13 cellular contexts compared by ENCODE assay signal in the genomic region with DNA sequence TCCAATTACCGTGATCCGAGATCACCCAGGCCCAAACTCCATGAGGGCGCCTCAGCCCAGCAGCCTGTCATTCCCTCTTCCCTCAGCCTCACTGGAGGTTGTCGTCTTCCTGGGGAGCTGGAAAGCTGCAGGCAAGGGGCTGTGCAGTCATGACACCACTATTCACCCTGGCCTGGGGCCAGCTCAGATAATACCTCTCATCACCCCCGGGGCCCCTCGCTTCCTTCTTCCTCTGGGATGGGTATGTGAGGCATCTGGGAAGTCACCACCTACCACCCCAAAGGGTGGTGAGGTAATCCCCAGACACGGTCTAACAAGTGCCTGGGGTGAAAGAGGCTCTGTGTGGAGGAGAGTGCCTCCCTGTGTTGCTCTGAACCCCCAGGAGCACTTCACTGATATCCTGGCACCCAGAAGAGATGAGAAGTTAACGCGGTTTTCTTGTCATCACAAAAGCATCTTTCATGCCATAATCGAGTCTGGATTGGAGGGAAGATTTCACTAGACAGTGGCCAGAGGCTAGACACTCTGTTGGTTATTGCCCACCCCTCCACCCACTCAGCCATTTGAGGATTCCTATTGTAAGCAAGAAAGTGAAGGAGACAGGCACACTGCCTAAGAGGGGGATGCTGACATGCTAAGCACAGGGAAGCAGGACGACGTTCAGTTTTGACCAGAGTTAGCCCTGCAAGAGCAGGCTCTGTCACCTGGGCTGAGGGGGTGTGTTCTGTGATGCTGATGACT. TPM values are rescaled to one million over a fixed set of nuclear protein-coding genes. Genes with fewer than 3 reads are reported as not detected.
A peak's percentile ranks its signal among the peaks of the same experiment; 100 is the strongest.
DNase-seq lines count a peak whose midpoint lies in the region; ATAC-seq, FAIRE-seq and TF ChIP-seq lines count a peak whose summit lies in the region.
"Had no signal": no experiment of that assay in that cellular context is flagged by ENCODE, and none has a peak within 500 bp of the region (broad histone marks: within the 10 kb centered on the region; RNA-seq: fewer than 3 reads in every experiment).

No MANE protein-coding gene starts in this region.

- DNase-seq in EH (ENCODE audit: low read depth) (peak; percentile 80), Kasumi-1 (lab: John Stamatoyannopoulos, UW) (peak; percentile 49 to 51), myocyte (ENCODE audit: low read depth) (peak; percentile 15), NCI-H2196 (lab: John Stamatoyannopoulos, UW; ENCODE audit: unreplicated experiment) (no peak), frontal cortex (ENCODE audit: low spot score in 2 of 2) (no peak), body of pancreas (no peak)
- DNase-seq: activated gamma-delta T cell, Caco-2, NCI-H1092 treated with DMSO at 0.1 percent for 48 hours, sigmoid colon had no signal

- no peak for TF ChIP-seq POLR2A in body of pancreas (IDR thresholded peaks at IDR 0.05)

- no peaks in the 10 kb centered on the region for H3K4me1 ChIP-seq in body of pancreas
- H3K4me1 ChIP-seq: Caco-2 had no signal

- peaks cover 9 to 14% of the 10 kb centered on the region in 2 donors for H3K36me3 ChIP-seq in body of pancreas (replicated peaks in 1 of 2; ENCODE audit: insufficient read depth in 1 of 2, low read depth in 2 of 2)

- intact Hi-C loops in body of pancreas (cut with DNase I) = loop anchor here (5.0 to 10.0 kb wide), 2 partner anchors 93 to 206 kb away; no protein-coding TSS in a partner anchor

- peaks cover 56% of the 10 kb centered on the region for H3K4me1 Mint-ChIP-seq in brain

- WGBS in body of pancreas, 2 donors = 65 to 67% methylated on average over 10 to 12 of the region's 12 CpGs

- TF ChIP-seq CTCF in brain (conservative IDR thresholded peaks at IDR 0.05) (no peak), body of pancreas (IDR thresholded peaks at IDR 0.05) (no peak)

- peaks cover 0 to 3% (median 0%) of the 10 kb centered on the region in 5 experiments for H3K9me3 Mint-ChIP-seq in brain

- H3K4me3 ChIP-seq in body of pancreas = no peak overlapping the region
- H3K4me3 ChIP-seq: sigmoid colon, thoracic aorta had no signal

- H3K27ac Mint-ChIP-seq in brain = peak overlapping the region; percentile 36 to 91 (median 84)

- no peaks in the 10 kb centered on the region for H3K9me3 ChIP-seq in body of pancreas
- H3K9me3 ChIP-seq: Caco-2, sigmoid colon, thoracic aorta had no signal

- no peaks in the 10 kb centered on the region for H3K27me3 ChIP-seq in body of pancreas
- H3K27me3 ChIP-seq: sigmoid colon had no signal

- ATAC-seq in HG02588 (IDR thresholded peaks at IDR 0.05; ENCODE audit: unreplicated experiment) (no peak), body of pancreas (no peak)

- no peak for FAIRE-seq in frontal cortex (lab: Jason Lieb, UNC)

- H3K36me3 Mint-ChIP-seq in brain = peaks cover 40% of the 10 kb centered on the region

- no peak overlapping the region for H3K4me3 Mint-ChIP-seq in brain

- H3K27ac ChIP-seq in body of pancreas = no peak overlapping the region
- H3K27ac ChIP-seq: sigmoid colon, thoracic aorta had no signal

- H3K27me3 Mint-ChIP-seq in brain = no peaks in the 10 kb centered on the region

RNA-seq across cellular contexts. Expression of gene CFAP20, which starts 18.4 kb away (rescaled TPM):
- 85.1 TPM for polyA plus RNA-seq in brain (ENCODE audit: insufficient read depth, low read depth, low replicate concordance)
- total RNA-seq in myocyte (123 and 132 TPM in 2 replicates), frontal cortex (93.8 TPM), body of pancreas (10 to 100 TPM; 11.9 to 33.2 TPM)
- 76.5 TPM for polyA plus RNA-seq in myocyte (2012)

Comparison
In these comparisons a context has a peak if more than half of its experiments do, and no peak if none do; other contexts are left out.
1. DNase-seq: peak in EH (single experiment), Kasumi-1 (2 of 2) and myocyte (single experiment); none in NCI-H2196 (single experiment), frontal cortex (0 of 2) and body of pancreas (0 of 4).